13 cellular contexts compared by ENCODE assay signal in the genomic region with DNA sequence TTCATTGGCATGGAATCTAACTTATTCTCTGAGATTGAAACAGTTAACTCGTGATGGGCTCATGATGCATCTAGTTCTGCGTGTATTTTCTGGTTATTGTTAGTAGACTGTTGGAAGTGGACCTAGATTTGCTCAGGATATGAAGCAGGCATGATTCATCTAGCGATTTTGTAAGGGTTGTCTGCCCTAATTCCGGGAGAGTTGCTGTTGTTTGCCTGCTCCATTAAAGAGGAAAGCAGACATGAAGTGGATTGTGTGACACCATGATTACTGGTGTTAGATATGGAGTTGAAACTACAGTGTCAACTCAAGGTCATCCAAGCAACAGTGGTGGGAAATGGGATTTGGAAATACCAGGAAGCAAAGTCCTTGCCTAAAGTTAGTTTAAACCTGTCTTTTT. TPM values are rescaled to one million over a fixed set of nuclear protein-coding genes. Genes with fewer than 3 reads are reported as not detected.
DNase-seq lines count a peak whose midpoint lies in the region; ATAC-seq, FAIRE-seq and TF ChIP-seq lines count a peak whose summit lies in the region.
"Had no signal": no experiment of that assay in that cellular context is flagged by ENCODE, and none has a peak within 500 bp of the region (broad histone marks: within the 10 kb centered on the region; RNA-seq: fewer than 3 reads in every experiment).

No MANE protein-coding gene starts in this region.

- H2BK15ac ChIP-seq in H1 (ENCODE audit: low read length) = no peak overlapping the region

- no peak for TF ChIP-seq POLR2A in H1 (IDR thresholded peaks at IDR 0.05; ENCODE audit: control extremely low read depth in 1 of 2, low read depth in 2 of 2, low read length in 2 of 2)

- H3K36me3 ChIP-seq in H1 (ENCODE audit: control insufficient read depth in 2 of 4, insufficient read depth in 4 of 4, low read length in 3 of 4) (no peaks in the 10 kb centered on the region), osteoblast (ENCODE audit: insufficient read depth, low read length) (no peaks in the 10 kb centered on the region)

- no peaks in the 10 kb centered on the region for H3K9me3 Mint-ChIP-seq in endothelial cell (ENCODE audit: unreplicated experiment)
- H3K9me3 Mint-ChIP-seq: activated T-cell treated with anti-CD3 and anti-CD28 coated beads, Interleukin-2, amount 50 U/mL, for 4 hours had no signal

- no peak overlapping the region for H3K56ac ChIP-seq in H1 (replicated peaks; ENCODE audit: insufficient read length, low read depth, low read length)

- no peak for TF ChIP-seq RAD21 in H1 (IDR thresholded peaks at IDR 0.05 in 1 of 2, conservative IDR thresholded peaks at IDR 0.05 in 1 of 2; ENCODE audit: low read depth in 2 of 2, low read length in 2 of 2)

- DNase-seq in EL (peak; percentile 72), NCI-H226 (peak; percentile 86), H1 (ENCODE audit: low read depth in 1 of 2, low spot score in 2 of 2) (no peak), osteoblast (ENCODE audit: insufficient read length, low spot score, missing footprints) (peak; percentile 91), HUDEP-2 (lab: John Stamatoyannopoulos, UW; ENCODE audit: unreplicated experiment in 76 of 76) (no peak), endothelial cell (ENCODE audit: low spot score) (no peak)
- no peak for DNase-seq in central memory CD4-positive, alpha-beta T cell
- DNase-seq: activated T-cell treated with anti-CD3 and anti-CD28 coated beads, Interleukin-2, amount 50 U/mL, for 4 hours; NCI-H1694; substantia nigra; T-helper 2 cell had no signal

- H4K20me1 ChIP-seq in H1 (replicated peaks in 1 of 2; ENCODE audit: control insufficient read depth in 1 of 2, insufficient read depth in 2 of 2, low read length in 2 of 2) = no peaks in the 10 kb centered on the region
- no peaks in the 10 kb centered on the region for H4K20me1 ChIP-seq in osteoblast (ENCODE audit: insufficient read depth, low read length)

- H3K18ac ChIP-seq in H1 (ENCODE audit: extremely low read depth, low read length) = no peak overlapping the region

- H3K9me3 ChIP-seq in H1 (ENCODE audit: insufficient read depth in 2 of 2, low read depth in 1 of 2, low read length in 1 of 2) (no peaks in the 10 kb centered on the region), osteoblast (ENCODE audit: low read depth, low read length) (no peaks in the 10 kb centered on the region)

- H3K9ac ChIP-seq in H1 (replicated peaks in 1 of 4; ENCODE audit: extremely low read depth in 1 of 4, low read depth in 3 of 4, low read length in 3 of 4) = no peak overlapping the region

- no peak overlapping the region for H3K4me3 Mint-ChIP-seq in endothelial cell (ENCODE audit: unreplicated experiment)
- H3K4me3 Mint-ChIP-seq: activated T-cell treated with anti-CD3 and anti-CD28 coated beads, Interleukin-2, amount 50 U/mL, for 4 hours; memory B cell had no signal

- H4K91ac ChIP-seq in H1 (replicated peaks; ENCODE audit: insufficient read length, low read length) = peak overlapping the region; percentile 84

- no peaks in the 10 kb centered on the region; a peak in 1 of 7 replicates for H3K4me1 ChIP-seq in H1 (replicated peaks in 1 of 4; ENCODE audit: control insufficient read depth in 3 of 4, insufficient read depth in 4 of 4, low read length in 3 of 4)
- peaks cover 24% of the 10 kb centered on the region for H3K4me1 ChIP-seq in osteoblast (ENCODE audit: insufficient read depth, low read length)

- no peaks in the 10 kb centered on the region for H3K4me1 Mint-ChIP-seq in endothelial cell (ENCODE audit: unreplicated experiment)
- H3K4me1 Mint-ChIP-seq: memory B cell had no signal

- peak overlapping the region; percentile 21 for H2AFZ ChIP-seq in H1 (ENCODE audit: low read length)
- H2AFZ ChIP-seq in osteoblast (ENCODE audit: low read length) = peak overlapping the region; percentile 48

- H3K27ac ChIP-seq in H1 (ENCODE audit: low read depth, low read length) (no peak overlapping the region), osteoblast (ENCODE audit: low read depth, low read length) (peak overlapping the region; percentile 92)

- ATAC-seq in GM18502 (IDR thresholded peaks at IDR 0.05; ENCODE audit: poor library complexity, unreplicated experiment) = no peak
- ATAC-seq: activated T-cell treated with anti-CD3 and anti-CD28 coated beads, Interleukin-2, amount 50 U/mL, for 4 hours had no signal

- 93% methylated on average over 4 of the region's 4 CpGs; no CpG with 5 or more reads in 1 of the 2 experiments for WGBS in H1 (ENCODE audit: extremely low coverage in 1 of 2, insufficient coverage in 1 of 2, insufficient read length in 1 of 2, insufficient replicate concordance in 2 of 2, low coverage in 1 of 2, low lambda C conversion rate in 2 of 2, missing lambda C conversion rate in 1 of 2), 2 experiments

- no peaks in the 10 kb centered on the region for H3K79me1 ChIP-seq in H1 (ENCODE audit: low read depth, low read length)

- no peak for TF ChIP-seq EP300 in H1 (IDR thresholded peaks at IDR 0.05; ENCODE audit: borderline replicate concordance in 1 of 2, low read depth in 2 of 2, low read length in 2 of 2)

- no peaks in the 10 kb centered on the region for H3K23me2 ChIP-seq in H1 (ENCODE audit: low read depth, low read length)

- no peak overlapping the region for H2BK120ac ChIP-seq in H1 (replicated peaks; ENCODE audit: low read depth, low read length)

- H4K5ac ChIP-seq in H1 (ENCODE audit: insufficient read length, low read depth, low read length) = no peak overlapping the region

- no peaks in the 10 kb centered on the region for H3K27me3 ChIP-seq in H1 (replicated peaks in 1 of 4; ENCODE audit: control insufficient read depth in 3 of 4, extremely low read depth in 1 of 4, insufficient read depth in 3 of 4, low read length in 3 of 4)
- no peaks in the 10 kb centered on the region for H3K27me3 ChIP-seq in osteoblast (ENCODE audit: insufficient read depth, low read length)

- H3K27me3 Mint-ChIP-seq in endothelial cell (ENCODE audit: unreplicated experiment) = no peaks in the 10 kb centered on the region

- H3K36me3 Mint-ChIP-seq in endothelial cell (ENCODE audit: low read depth, unreplicated experiment) = no peaks in the 10 kb centered on the region
- H3K36me3 Mint-ChIP-seq: memory B cell had no signal

- no peak overlapping the region for H2AK5ac ChIP-seq in H1 (ENCODE audit: low read depth, low read length)

- H2BK12ac ChIP-seq in H1 (ENCODE audit: low read depth, low read length) = no peak overlapping the region; the same call in 1 of the 2 replicates

- CTCF ChIA-PET in H1 (lab: Charles Lee; ENCODE audit: partially characterized antibody) = no interaction called here

- H4K8ac ChIP-seq in H1 (ENCODE audit: extremely low read depth, insufficient read depth, low read length) = no peak overlapping the region

- H3K14ac ChIP-seq in H1 (ENCODE audit: insufficient read length) = no peak overlapping the region

- H3K27ac Mint-ChIP-seq in endothelial cell (ENCODE audit: unreplicated experiment) = no peak overlapping the region
- H3K27ac Mint-ChIP-seq: memory B cell had no signal

- H3K4me2 ChIP-seq in H1 (ENCODE audit: insufficient read depth in 1 of 2, low read depth in 2 of 2, low read length in 2 of 2) (no peak overlapping the region), osteoblast (ENCODE audit: insufficient read depth, low read length) (peak overlapping the region; percentile 64)

- H2BK5ac ChIP-seq in H1 (ENCODE audit: low read depth, low read length) = no peak overlapping the region

- H3K23ac ChIP-seq in H1 (ENCODE audit: insufficient read length) = no peak overlapping the region

- H3K79me2 ChIP-seq in H1 (ENCODE audit: control insufficient read depth in 1 of 2, insufficient read depth in 2 of 2, low read length in 2 of 2) (no peaks in the 10 kb centered on the region), osteoblast (ENCODE audit: insufficient read depth, low read length) (no peaks in the 10 kb centered on the region)

- no peak overlapping the region for H2BK20ac ChIP-seq in H1 (ENCODE audit: low read length)

- no peak for FAIRE-seq in H1 (lab: Jason Lieb, UNC)

- no peak overlapping the region for H3K4ac ChIP-seq in H1 (replicated peaks; ENCODE audit: insufficient read length, low read depth, low read length)

- POLR2A ChIA-PET in H1 (lab: Charles Lee; ENCODE audit: partially characterized antibody) = no interaction called here

- TF ChIP-seq CTCF in H1 (IDR thresholded peaks at IDR 0.05; ENCODE audit: control extremely low read depth in 1 of 3, insufficient read depth in 1 of 3, low read depth in 1 of 3, low read length in 3 of 3) (no peak), osteoblast (IDR thresholded peaks at IDR 0.05; ENCODE audit: extremely low read depth, low read depth, low read length) (no peak), endothelial cell (IDR thresholded peaks at IDR 0.05; ENCODE audit: unreplicated experiment) (no peak)

- H3K4me3 ChIP-seq in H1 (ENCODE audit: extremely low read depth in 1 of 4, insufficient read depth in 2 of 4, low read depth in 3 of 4, low read length in 4 of 4) (no peak overlapping the region), osteoblast (ENCODE audit: insufficient read depth, low read length) (no peak overlapping the region)

TF ChIP-seq in H1, 55 proteins besides CTCF, POLR2A, EP300 and RAD21 (continues in another document):
- TF ChIP-seq BRCA1 (IDR thresholded peaks at IDR 0.05; ENCODE audit: low read depth, low read length) (no peak), RBBP5 (IDR thresholded peaks at IDR 0.05; ENCODE audit: borderline replicate concordance, low read depth, low read length) (no peak), CHD1 (IDR thresholded peaks at IDR 0.05; ENCODE audit: low read depth, low read length) (no peak), FOSL1 (IDR thresholded peaks at IDR 0.05; ENCODE audit: insufficient read depth, low read depth, low read length) (no peak), CBX5 (IDR thresholded peaks at IDR 0.05; ENCODE audit: low read depth, low read length) (no peak), ZNF274 (IDR thresholded peaks at IDR 0.05; ENCODE audit: borderline replicate concordance, extremely low read depth, low read length) (no peak), EZH2 (IDR thresholded peaks at IDR 0.05; ENCODE audit: low read depth, low read length, severe bottlenecking) (no peak), SP2 (IDR thresholded peaks at IDR 0.05; ENCODE audit: low read length) (no peak), YY1 (IDR thresholded peaks at IDR 0.05; ENCODE audit: low read depth, low read length) (no peak), JUN (IDR thresholded peaks at IDR 0.05; ENCODE audit: low read depth, low read length) (no peak), SUZ12 (IDR thresholded peaks at IDR 0.05; ENCODE audit: low read length) (no peak)

RNA-seq across cellular contexts. Expression of a gene that starts 41.0 kb away (rescaled TPM):
- 162 and 169 TPM in 2 replicates for total RNA-seq in H1 (2021; fragmentation: NEBNext Ultra II Directional; extraction: Animal tissue kit (Norgen Biotek cat#: 25700))
- 14.1 and 16.1 TPM in 2 replicates for polyA plus RNA-seq in H1 (2011; rRNA removed)
- 25.2 TPM for polyA plus RNA-seq in H1 (2011; cell fraction: cytosol; rRNA removed)
- 28.0 TPM for polyA plus RNA-seq in H1 (2011; cell fraction: nucleus; rRNA removed)
- 42.4 to 50.3 TPM (median 46.5 TPM) in 4 replicates for polyA plus RNA-seq in H1 (2012, experiment 1 of 2)
- polyA plus RNA-seq in H1 (2012, experiment 2 of 2) = 31.6 TPM
- polyA plus RNA-seq in H1 (2013, experiment 1 of 2) = 141 TPM
- polyA plus RNA-seq in H1 (2013, experiment 2 of 2) = 134 TPM
- polyA minus RNA-seq in H1 (2011; rRNA and poly(A)+ RNA removed) = 26.2 and 31.1 TPM in 2 replicates
- polyA minus RNA-seq in H1 (2011; cell fraction: cytosol; rRNA and poly(A)+ RNA removed) = 46.9 TPM
- 36.0 TPM for polyA minus RNA-seq in H1 (2011; cell fraction: nucleus; rRNA and poly(A)+ RNA removed)
- total RNA-seq in osteoblast (77.5 and 81.1 TPM in 2 replicates), endothelial cell (ENCODE audit: unreplicated experiment) (132 TPM)

Comparison
In these comparisons a context has a peak if more than half of its experiments do, and no peak if none do; other contexts are left out.
1. DNase-seq: peak in EL (single experiment), NCI-H226 (single experiment) and osteoblast (single experiment); none in H1 (0 of 2), HUDEP-2 (0 of 76), endothelial cell (single experiment) and central memory CD4-positive, alpha-beta T cell (single experiment).